17 cellular contexts compared by ENCODE assay signal in the genomic region with DNA sequence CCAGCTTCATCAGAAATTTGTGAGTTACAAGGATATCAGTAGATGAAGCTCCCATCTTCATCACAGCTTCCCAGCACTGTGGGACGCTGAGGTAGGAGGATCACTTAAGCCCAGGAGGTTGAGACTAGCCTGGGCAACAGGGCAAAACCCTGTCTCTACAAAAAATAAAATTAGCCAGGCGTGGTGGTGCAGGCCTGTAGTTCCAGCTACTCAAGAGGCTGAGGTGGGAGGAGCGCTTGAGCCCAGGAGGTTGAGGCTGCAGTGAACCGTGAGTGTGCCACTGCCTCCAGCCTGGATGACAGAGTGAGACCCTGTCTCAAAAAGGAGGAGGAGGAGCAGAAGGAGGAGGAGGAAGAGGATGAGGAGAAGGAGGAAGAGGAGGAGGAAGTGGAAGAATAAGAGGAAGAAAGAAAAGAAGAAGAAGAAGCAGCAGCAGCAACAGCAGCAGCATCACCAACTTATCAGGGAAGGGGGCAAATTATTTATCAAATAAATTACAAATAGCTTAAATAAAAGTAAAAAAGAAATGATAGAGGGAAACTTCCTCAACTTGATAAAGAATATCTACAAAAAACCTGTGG.
"Had no signal": no experiment of that assay in that cellular context is flagged by ENCODE, and none has a peak within 500 bp of the region (broad histone marks: within the 10 kb centered on the region; RNA-seq: fewer than 3 reads in every experiment).

No MANE protein-coding gene starts in this region.

- H3K36me3 Mint-ChIP-seq: activated naive CD4-positive, alpha-beta T cell treated with anti-CD3 and anti-CD28 coated beads, Interleukin-2, amount 10 ng/mL, durations not matched to agents 7 days and 5 days; stimulated activated memory B cell treated with anti-CD40 and anti-IgM and Interleukin-4, amounts not matched to agents 10 μg/mL and 1 μg/mL and 100 μg/mL, for 72 hours had no signal

- H3K27ac Mint-ChIP-seq: activated naive CD4-positive, alpha-beta T cell treated with anti-CD3 and anti-CD28 coated beads, Interleukin-2, amount 10 ng/mL, durations not matched to agents 7 days and 5 days; stimulated activated memory B cell treated with anti-CD40 and anti-IgM and Interleukin-4, amounts not matched to agents 10 μg/mL and 1 μg/mL and 100 μg/mL, for 72 hours; T-helper 1 cell treated with Interleukin-12 subunit alpha and Interleukin-12 subunit beta and Interleukin-4 antibody, amounts not matched to agents 30 μg/mL and 1 μg/mL, for 36 hours had no signal

- H3K36me3 ChIP-seq: ascending aorta, esophagus muscularis mucosa, gastroesophageal sphincter, right lobe of liver had no signal

- H3K4me3 ChIP-seq: ascending aorta, esophagus muscularis mucosa, gastroesophageal sphincter, psoas muscle, right lobe of liver had no signal

- H3K4me1 Mint-ChIP-seq: activated naive CD4-positive, alpha-beta T cell treated with anti-CD3 and anti-CD28 coated beads, Interleukin-2, amount 10 ng/mL, durations not matched to agents 7 days and 5 days had no signal

- DNase-seq: activated CD4-positive, alpha-beta T cell treated with anti-CD3 and anti-CD28 coated beads, Interleukin-2, amount 50 U/mL, for 1 hour; activated CD4-positive, CD25-positive, alpha-beta regulatory T cell treated with anti-CD3 and anti-CD28 coated beads, Interleukin-2, amount 50 U/mL, for 72 hours; activated CD8-positive, alpha-beta memory T cell treated with anti-CD3 and anti-CD28 coated beads, Interleukin-2, amount 50 U/mL, for 4 hours; activated effector memory CD4-positive, alpha-beta T cell treated with Interleukin-2 at 50 U/mL for 16 hours; activated naive CD4-positive, alpha-beta T cell treated with anti-CD3 and anti-CD28 coated beads, Interleukin-2, amount 10 ng/mL, durations not matched to agents 7 days and 5 days; activated T-cell treated with anti-CD3 and anti-CD28 coated beads, Interleukin-2, amount 50 U/mL, for 4 hours; effector CD8-positive, alpha-beta T cell; mammary epithelial cell; psoas muscle; right lobe of liver; stimulated activated CD4-positive, alpha-beta T cell treated with anti-CD3 and anti-CD28 coated beads, Interleukin-4, amount 100 ng/mL, for 4 hours had no signal

- H3K4me3 Mint-ChIP-seq: activated naive CD4-positive, alpha-beta T cell treated with anti-CD3 and anti-CD28 coated beads, Interleukin-2, amount 10 ng/mL, durations not matched to agents 7 days and 5 days; activated T-cell treated with anti-CD3 and anti-CD28 coated beads, Interleukin-2, amount 50 U/mL, for 4 hours; stimulated activated memory B cell treated with anti-CD40 and anti-IgM and Interleukin-4, amounts not matched to agents 10 μg/mL and 1 μg/mL and 100 μg/mL, for 72 hours; T-helper 1 cell treated with Interleukin-12 subunit alpha and Interleukin-12 subunit beta and Interleukin-4 antibody, amounts not matched to agents 30 μg/mL and 1 μg/mL, for 36 hours had no signal

- H3K27ac ChIP-seq: ascending aorta, esophagus muscularis mucosa, gastroesophageal sphincter, psoas muscle, right lobe of liver, VCaP had no signal

- H3K9me3 ChIP-seq: ascending aorta, esophagus muscularis mucosa, gastroesophageal sphincter, psoas muscle, right lobe of liver had no signal

- H3K27me3 ChIP-seq: ascending aorta, esophagus muscularis mucosa, gastroesophageal sphincter, right lobe of liver had no signal

- H3K9me3 Mint-ChIP-seq: activated T-cell treated with anti-CD3 and anti-CD28 coated beads, Interleukin-2, amount 50 U/mL, for 4 hours; stimulated activated memory B cell treated with anti-CD40 and anti-IgM and Interleukin-4, amounts not matched to agents 10 μg/mL and 1 μg/mL and 100 μg/mL, for 72 hours had no signal

- H3K27me3 Mint-ChIP-seq: stimulated activated memory B cell treated with anti-CD40 and anti-IgM and Interleukin-4, amounts not matched to agents 10 μg/mL and 1 μg/mL and 100 μg/mL, for 72 hours had no signal

- ATAC-seq: activated T-cell treated with anti-CD3 and anti-CD28 coated beads, Interleukin-2, amount 50 U/mL, for 4 hours; gastroesophageal sphincter; psoas muscle; right lobe of liver; stimulated activated memory B cell treated with anti-CD40 and anti-IgM and Interleukin-4, amounts not matched to agents 10 μg/mL and 1 μg/mL and 100 μg/mL, for 72 hours had no signal
